ENCODE assay signal across 8 cellular contexts in genomic region chr2:33583194-33583938, GRCh38. TPM values are rescaled to one million over a fixed set of nuclear protein-coding genes. Genes with fewer than 3 reads are reported as not detected.
DNase-seq lines count a peak whose midpoint lies in the region; ATAC-seq, FAIRE-seq and TF ChIP-seq lines count a peak whose summit lies in the region.

No MANE protein-coding gene starts in this region.

- TF ChIP-seq CTCF in D721Med (IDR thresholded peaks at IDR 0.05; ENCODE audit: insufficient read depth, missing control alignments) (peak; percentile 77), WI38 (IDR thresholded peaks at IDR 0.05; ENCODE audit: low read depth, low read length) (peak; percentile 72), retinal pigment epithelial cell (conservative IDR thresholded peaks at IDR 0.05; ENCODE audit: low read depth, low read length) (peak; percentile 86)

- peak; percentile 25 for FAIRE-seq in D721Med (lab: Jason Lieb, UNC)

- no peak overlapping the region for H3K4me3 ChIP-seq in WI38 (ENCODE audit: low read depth, low read length)
- no peak overlapping the region for H3K4me3 ChIP-seq in retinal pigment epithelial cell (ENCODE audit: low read length)

- DNase-seq in D721Med (ENCODE audit: insufficient read length, low spot score) (no peak), LHCN-M2 (ENCODE audit: low read depth) (peak; percentile 49), globus pallidus (ENCODE audit: low spot score) (peak; percentile 73), retinal pigment epithelial cell (ENCODE audit: low read depth) (no peak), HPDE6-E6E7 (ENCODE audit: extremely low spot score) (no peak), 8988T (no peak)

- peak; percentile 63 for ATAC-seq in GM18909 (IDR thresholded peaks at IDR 0.05; ENCODE audit: poor library complexity, unreplicated experiment)

RNA-seq across cellular contexts. Expression of gene FAM98A, which starts 15.7 kb away (rescaled TPM):
- total RNA-seq in LHCN-M2 (2014; rRNA removed) = 41.2 and 52.7 TPM in 2 replicates
- polyA plus RNA-seq in LHCN-M2 (2012) = 106 TPM

Comparison
In these comparisons a context has a peak if more than half of its experiments do, and no peak if none do; other contexts are left out.
1. DNase-seq: peak in LHCN-M2 (single experiment) and globus pallidus (single experiment); none in D721Med (single experiment), retinal pigment epithelial cell (single experiment), HPDE6-E6E7 (single experiment) and 8988T (single experiment).
2. Peak in every context shown above with its lines, with median percentiles within 50 percentile points of each other: CTCF ChIP-seq.